Comparison of ENCODE assay signal across 8 cellular contexts in the genomic region with DNA sequence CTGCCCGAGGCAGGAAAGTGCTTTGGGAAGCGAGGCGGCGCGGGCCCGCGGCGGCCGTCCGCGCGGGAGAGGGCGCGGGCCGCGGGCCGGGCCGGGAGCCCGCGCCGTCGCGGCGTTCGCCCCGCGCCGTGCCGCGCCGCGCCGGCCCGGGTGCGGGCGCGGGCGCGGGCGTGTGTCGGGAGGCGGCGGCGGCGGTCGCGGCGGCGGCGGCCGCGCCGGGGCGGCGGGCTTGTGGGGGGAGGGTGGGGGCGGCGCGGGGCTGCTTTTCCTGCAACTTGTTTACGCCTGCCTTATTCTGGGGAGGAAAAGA. TPM values are rescaled to one million over a fixed set of nuclear protein-coding genes. Genes with fewer than 3 reads are reported as not detected.
DNase-seq lines count a peak whose midpoint lies in the region; ATAC-seq and TF ChIP-seq lines count a peak whose summit lies in the region.

No MANE protein-coding gene starts in this region.

- H3K79me2 ChIP-seq in H9 (ENCODE audit: insufficient read depth, low read length), result no peaks in the 10 kb centered on the region
- H3K79me2 ChIP-seq in hepatocyte, result peaks cover 34% of the 10 kb centered on the region

- H2BK15ac ChIP-seq in H9 (ENCODE audit: low read depth, low read length), result no peak overlapping the region

- no CpG with 5 or more reads among the region's 59 CpGs for WGBS in H9 (ENCODE audit: extremely low coverage, insufficient read length, low lambda C conversion rate)
- 0% methylated on average over 12 of the region's 59 CpGs for WGBS in hepatocyte (ENCODE audit: low lambda C conversion rate, missing lambda C conversion rate)

- no peak overlapping the region for H2BK12ac ChIP-seq in H9 (ENCODE audit: insufficient read length, low read depth, low read length)

- H4K20me1 ChIP-seq in H9 (ENCODE audit: control insufficient read depth, insufficient read depth, insufficient read length) (no peaks in the 10 kb centered on the region), hepatocyte (ENCODE audit: insufficient read depth, poor library complexity, severe bottlenecking) (no peaks in the 10 kb centered on the region)

- H3K9me3 ChIP-seq in H9 (ENCODE audit: control insufficient read depth, low read depth, low read length), result no peaks in the 10 kb centered on the region
- H3K9me3 ChIP-seq in hepatocyte (ENCODE audit: low read depth), result no peaks in the 10 kb centered on the region

- peak overlapping the region; percentile 80 to 85 for H3K4me3 Mint-ChIP-seq in H9
- peak overlapping the region; percentile 94 for H3K4me3 Mint-ChIP-seq in stimulated activated effector memory CD8-positive, alpha-beta T cell treated with anti-CD3 and anti-CD28 coated beads, Interleukin-12 subunit alpha, Interleukin-12 subunit beta, amount 100 ng/mL, for 72 hours

- H3K23me2 ChIP-seq in H9 (ENCODE audit: insufficient read length, low read depth, low read length, poor library complexity, severe bottlenecking), result peaks cover 5% of the 10 kb centered on the region

- no peaks in the 10 kb centered on the region for H3K27me3 ChIP-seq in H9 (ENCODE audit: insufficient read depth, low read length)
- H3K27me3 ChIP-seq in hepatocyte, result no peaks in the 10 kb centered on the region

- no peak overlapping the region for H4K5ac ChIP-seq in H9 (ENCODE audit: insufficient read length, low read depth, low read length)

- no peak overlapping the region for H2BK20ac ChIP-seq in H9 (ENCODE audit: low read depth, low read length, poor library complexity, severe bottlenecking)

- H2AFZ ChIP-seq in H9 (ENCODE audit: low read length) (no peak overlapping the region), hepatocyte (peak overlapping the region; percentile 97)

- TF ChIP-seq CTCF in H9 (conservative IDR thresholded peaks at IDR 0.05) (no peak), WI38 (IDR thresholded peaks at IDR 0.05; ENCODE audit: low read depth, low read length) (no peak), hepatocyte (IDR thresholded peaks at IDR 0.05; ENCODE audit: poor library complexity) (no peak)

- H3K79me1 ChIP-seq in H9 (ENCODE audit: insufficient read depth, low read depth, low read length, poor library complexity, severe bottlenecking), result no peaks in the 10 kb centered on the region

- H3K4me1 ChIP-seq in H9 (ENCODE audit: insufficient read depth, low read length) (no peaks in the 10 kb centered on the region), hepatocyte (ENCODE audit: insufficient read depth) (no peaks in the 10 kb centered on the region)

- no peaks in the 10 kb centered on the region for H3K9me2 ChIP-seq in hepatocyte (replicated peaks; ENCODE audit: insufficient read depth)

- ATAC-seq in stimulated activated effector memory CD8-positive, alpha-beta T cell treated with anti-CD3 and anti-CD28 coated beads, Interleukin-12 subunit alpha, Interleukin-12 subunit beta, amount 100 ng/mL, for 72 hours, result peak; percentile 4
- ATAC-seq in HG02885 (IDR thresholded peaks at IDR 0.05; ENCODE audit: poor library complexity, unreplicated experiment), result no peak

- peaks cover 22% of the 10 kb centered on the region for H3K27me3 Mint-ChIP-seq in H9 (ENCODE audit: low read depth)

- DNase-seq in H9 (no peak), hepatocyte (ENCODE audit: low spot score) (peak; percentile 42), NCI-H524 treated with DMSO at 0.1 percent for 48 hours (lab: John Stamatoyannopoulos, UW) (no peak), NCI-H1417 treated with DMSO at 0.1 percent for 48 hours (lab: John Stamatoyannopoulos, UW) (no peak), NCI-H748 (lab: John Stamatoyannopoulos, UW; ENCODE audit: unreplicated experiment) (no peak)
- no peak for DNase-seq in stimulated activated effector memory CD8-positive, alpha-beta T cell treated with anti-CD3 and anti-CD28 coated beads, Interleukin-12 subunit alpha, Interleukin-12 subunit beta, amount 100 ng/mL, for 72 hours (ENCODE audit: low spot score in 2 of 2)

- no peak overlapping the region for H4K8ac ChIP-seq in H9 (replicated peaks; ENCODE audit: insufficient read length, low read depth, low read length)

- H3K36me3 ChIP-seq in hepatocyte (replicated peaks; ENCODE audit: insufficient read depth, low read depth), result no peaks in the 10 kb centered on the region

- H3K23ac ChIP-seq in H9 (ENCODE audit: insufficient read length, low read depth, low read length), result no peak overlapping the region

- no peak overlapping the region for H3K27ac ChIP-seq in H9 (ENCODE audit: insufficient read length, low read depth, low read length)
- H3K27ac ChIP-seq in hepatocyte, result peak overlapping the region; percentile 88

- no peak overlapping the region for H3K14ac ChIP-seq in H9 (ENCODE audit: insufficient read depth, low read length)

- H3K9ac ChIP-seq in H9 (ENCODE audit: extremely low read depth, insufficient read length, low read length), result peak overlapping the region; percentile 55

- H3K56ac ChIP-seq in H9 (ENCODE audit: insufficient read length, low read depth, low read length), result no peak overlapping the region

- no peak overlapping the region for H2BK120ac ChIP-seq in H9 (ENCODE audit: low read depth, low read length, poor library complexity, severe bottlenecking)

- H3K9me3 Mint-ChIP-seq in H9, result peaks cover 0 to 2% of the 10 kb centered on the region in 2 experiments; a peak in 1 of 5 replicates
- H3K9me3 Mint-ChIP-seq in stimulated activated effector memory CD8-positive, alpha-beta T cell treated with anti-CD3 and anti-CD28 coated beads, Interleukin-12 subunit alpha, Interleukin-12 subunit beta, amount 100 ng/mL, for 72 hours, result no peaks in the 10 kb centered on the region

- peak overlapping the region; percentile 93 for H3K4me3 ChIP-seq in WI38 (ENCODE audit: low read depth, low read length)
- H3K4me3 ChIP-seq in hepatocyte, result peak overlapping the region; percentile 75

- peaks cover 0 to 4% (median 0%) of the 10 kb centered on the region in 3 experiments; a peak in 1 of 7 replicates for H3K36me3 Mint-ChIP-seq in H9 (ENCODE audit: insufficient read depth in 1 of 3, low read depth in 3 of 3)
- peaks cover 18% of the 10 kb centered on the region for H3K36me3 Mint-ChIP-seq in stimulated activated effector memory CD8-positive, alpha-beta T cell treated with anti-CD3 and anti-CD28 coated beads, Interleukin-12 subunit alpha, Interleukin-12 subunit beta, amount 100 ng/mL, for 72 hours

- no peak overlapping the region for H2AK5ac ChIP-seq in H9 (ENCODE audit: insufficient read length, low read length)

- H3K4ac ChIP-seq in H9 (ENCODE audit: low read depth, low read length), result no peak overlapping the region

- no peak overlapping the region for H3T11ph ChIP-seq in H9 (ENCODE audit: low read length)

- peaks cover 6 to 12% of the 10 kb centered on the region in 2 experiments; a peak in 3 of 4 replicates for H3K4me1 Mint-ChIP-seq in H9
- H3K4me1 Mint-ChIP-seq in stimulated activated effector memory CD8-positive, alpha-beta T cell treated with anti-CD3 and anti-CD28 coated beads, Interleukin-12 subunit alpha, Interleukin-12 subunit beta, amount 100 ng/mL, for 72 hours, result peaks cover 15% of the 10 kb centered on the region

- H2BK5ac ChIP-seq in H9 (ENCODE audit: insufficient read length, low read length), result no peak overlapping the region

- no peak overlapping the region for H3K18ac ChIP-seq in H9 (ENCODE audit: insufficient read length, low read depth, low read length)

- no peak overlapping the region for H4K91ac ChIP-seq in H9 (ENCODE audit: insufficient read length, low read depth, low read length)

- no peak overlapping the region for H3K27ac Mint-ChIP-seq in H9
- H3K27ac Mint-ChIP-seq in stimulated activated effector memory CD8-positive, alpha-beta T cell treated with anti-CD3 and anti-CD28 coated beads, Interleukin-12 subunit alpha, Interleukin-12 subunit beta, amount 100 ng/mL, for 72 hours, result peak overlapping the region; percentile 95

- H3K4me2 ChIP-seq in H9 (ENCODE audit: insufficient read depth, insufficient read length, low read length), result peak overlapping the region; percentile 91
- peak overlapping the region; percentile 90 for H3K4me2 ChIP-seq in hepatocyte

RNA-seq across cellular contexts. Expression of a gene that starts 1.4 kb away (rescaled TPM):
- total RNA-seq in H9 (2021) (4.7 and 7.8 TPM in 2 replicates), hepatocyte (20.1 and 21.8 TPM in 2 replicates)
- 5.3 and 7.8 TPM in 2 replicates for polyA plus RNA-seq in hepatocyte
